15 cellular contexts compared by ENCODE assay signal in the genomic region with DNA sequence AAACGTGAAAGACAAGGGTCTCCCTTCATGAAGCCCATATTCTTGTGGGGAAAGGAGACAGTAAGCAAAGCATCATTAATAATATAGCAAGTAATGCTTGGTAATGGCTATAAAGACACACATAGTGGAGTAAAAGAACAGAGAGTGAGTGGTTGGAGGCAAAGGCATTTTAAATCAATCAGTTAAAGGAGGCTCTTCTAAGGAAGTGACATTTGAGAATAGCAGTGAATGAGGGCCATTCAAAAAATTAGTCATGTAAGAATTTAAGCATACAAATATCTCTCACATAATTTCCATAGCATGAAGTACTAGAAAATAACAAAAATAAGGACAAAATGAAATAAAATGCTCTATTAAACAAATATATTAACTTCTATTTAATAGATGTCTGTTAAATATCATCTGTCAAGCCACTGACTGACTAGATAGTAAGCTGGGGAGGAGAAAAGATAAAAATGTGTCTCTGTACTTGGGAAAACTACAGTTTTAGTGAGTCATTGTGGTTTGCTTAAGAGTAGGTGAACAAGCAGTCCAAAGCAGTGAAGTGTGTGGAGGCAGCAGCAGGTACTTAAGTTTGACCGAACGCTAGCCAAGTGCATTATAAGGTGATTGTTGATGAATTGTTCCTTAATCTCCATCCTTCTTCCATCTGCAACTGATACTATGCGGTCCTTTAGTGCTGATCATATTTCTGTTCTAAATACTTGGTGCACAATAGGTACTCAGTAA.
DNase-seq lines count a peak whose midpoint lies in the region; ATAC-seq, FAIRE-seq and TF ChIP-seq lines count a peak whose summit lies in the region.
"Had no signal": no experiment of that assay in that cellular context is flagged by ENCODE, and none has a peak within 500 bp of the region (broad histone marks: within the 10 kb centered on the region; RNA-seq: fewer than 3 reads in every experiment).

No MANE protein-coding gene starts in this region.

- H3F3A ChIP-seq in GM23338 (replicated peaks; ENCODE audit: low read depth) = no peaks in the 10 kb centered on the region

- FAIRE-seq in HTR-8/SVneo (lab: Jason Lieb, UNC) = no peak

- H2AFZ ChIP-seq in GM23338 = no peak overlapping the region
- H2AFZ ChIP-seq: parathyroid adenoma had no signal

- H3K36me3 Mint-ChIP-seq in GM23338 (ENCODE audit: low read depth) = no peaks in the 10 kb centered on the region
- no peaks in the 10 kb centered on the region for H3K36me3 Mint-ChIP-seq in stimulated activated effector memory CD8-positive, alpha-beta T cell treated with anti-CD3 and anti-CD28 coated beads, Interleukin-12 subunit alpha, Interleukin-12 subunit beta, amount 100 ng/mL, for 72 hours
- H3K36me3 Mint-ChIP-seq: brain had no signal

- H3K4me2 ChIP-seq in GM23338 = no peak overlapping the region
- H3K4me2 ChIP-seq: BLaER1 had no signal

- H3K36me3 ChIP-seq in GM23338 (ENCODE audit: insufficient read depth) = no peaks in the 10 kb centered on the region
- H3K36me3 ChIP-seq: BLaER1, MG63, WERI-Rb-1 had no signal

- H3K79me2 ChIP-seq in GM23338 (replicated peaks; ENCODE audit: insufficient read depth) = no peaks in the 10 kb centered on the region

- no peaks in the 10 kb centered on the region for H3K4me1 ChIP-seq in GM23338 (ENCODE audit: insufficient read depth)
- H3K4me1 ChIP-seq: BLaER1 had no signal

- no peaks in the 10 kb centered on the region for H4K20me1 ChIP-seq in GM23338 (replicated peaks; ENCODE audit: insufficient read depth)
- H4K20me1 ChIP-seq: BLaER1 had no signal

- peaks cover 2% of the 10 kb centered on the region; the same call in 1 of the 3 replicates for H3K4me1 Mint-ChIP-seq in GM23338
- no peaks in the 10 kb centered on the region for H3K4me1 Mint-ChIP-seq in stimulated activated effector memory CD8-positive, alpha-beta T cell treated with anti-CD3 and anti-CD28 coated beads, Interleukin-12 subunit alpha, Interleukin-12 subunit beta, amount 100 ng/mL, for 72 hours

- no peaks in the 10 kb centered on the region for H3K9me3 Mint-ChIP-seq in GM23338
- H3K9me3 Mint-ChIP-seq in stimulated activated effector memory CD8-positive, alpha-beta T cell treated with anti-CD3 and anti-CD28 coated beads, Interleukin-12 subunit alpha, Interleukin-12 subunit beta, amount 100 ng/mL, for 72 hours = no peaks in the 10 kb centered on the region
- H3K9me3 Mint-ChIP-seq: brain had no signal

- TF ChIP-seq CTCF in GM23338 (conservative IDR thresholded peaks at IDR 0.05; ENCODE audit: low read depth in 2 of 2) (no peak), epithelial cell of esophagus (IDR thresholded peaks at IDR 0.05; ENCODE audit: insufficient read depth, low read depth, low read length, missing control alignments) (no peak), omental fat pad (IDR thresholded peaks at IDR 0.05) (no peak)

- DNase-seq in GM23338 (ENCODE audit: low spot score) (no peak), NCI-H524 (lab: John Stamatoyannopoulos, UW) (peak; percentile 4 to 68), epithelial cell of esophagus (ENCODE audit: low read depth) (peak; percentile 61), omental fat pad (ENCODE audit: low spot score) (no peak), putamen (ENCODE audit: low spot score) (no peak), HTR-8/SVneo (ENCODE audit: insufficient read length, low spot score) (no peak)
- DNase-seq in stimulated activated effector memory CD8-positive, alpha-beta T cell treated with anti-CD3 and anti-CD28 coated beads, Interleukin-12 subunit alpha, Interleukin-12 subunit beta, amount 100 ng/mL, for 72 hours (ENCODE audit: low spot score in 2 of 2) = no peak
- DNase-seq: EL; MG63; NCI-H2171; stimulated activated CD4-positive, alpha-beta T cell treated with anti-CD3 and anti-CD28 coated beads, Interleukin-15, amount 100 ng/mL, for 24 hours; WERI-Rb-1 had no signal

- no peaks in the 10 kb centered on the region for H3K9me2 ChIP-seq in GM23338 (ENCODE audit: insufficient read depth)

- H3K4me3 ChIP-seq in GM23338 (no peak overlapping the region), epithelial cell of esophagus (ENCODE audit: low read length) (no peak overlapping the region)
- H3K4me3 ChIP-seq: BLaER1, MG63 had no signal

- H3K27me3 Mint-ChIP-seq in GM23338 (ENCODE audit: insufficient read depth, low read depth, poor library complexity) = no peaks in the 10 kb centered on the region
- H3K27me3 Mint-ChIP-seq: brain had no signal

- no peaks in the 10 kb centered on the region for H3K27me3 ChIP-seq in GM23338 (ENCODE audit: insufficient read depth)
- H3K27me3 ChIP-seq: BLaER1, MG63 had no signal

- H3K4me3 Mint-ChIP-seq in GM23338 = no peak overlapping the region
- H3K4me3 Mint-ChIP-seq in stimulated activated effector memory CD8-positive, alpha-beta T cell treated with anti-CD3 and anti-CD28 coated beads, Interleukin-12 subunit alpha, Interleukin-12 subunit beta, amount 100 ng/mL, for 72 hours = no peak overlapping the region
- H3K4me3 Mint-ChIP-seq: brain had no signal

- ATAC-seq in GM23338 = no peak
- peak; percentile 83 for ATAC-seq in omental fat pad (ENCODE audit: low FRiP score)
- no peak for ATAC-seq in stimulated activated effector memory CD8-positive, alpha-beta T cell treated with anti-CD3 and anti-CD28 coated beads, Interleukin-12 subunit alpha, Interleukin-12 subunit beta, amount 100 ng/mL, for 72 hours

- H3K27ac Mint-ChIP-seq in GM23338 = 0 out of 2 replicates have a peak overlapping the region, but pooled peaks have one; percentile 62
- no peak overlapping the region for H3K27ac Mint-ChIP-seq in stimulated activated effector memory CD8-positive, alpha-beta T cell treated with anti-CD3 and anti-CD28 coated beads, Interleukin-12 subunit alpha, Interleukin-12 subunit beta, amount 100 ng/mL, for 72 hours

- H3K27ac ChIP-seq in GM23338 (ENCODE audit: low read depth) = no peak overlapping the region
- H3K27ac ChIP-seq: BLaER1, parathyroid adenoma, WERI-Rb-1 had no signal

TF ChIP-seq in GM23338, 12 proteins besides CTCF, POLR2A, EP300 and RAD21:
- TF ChIP-seq ZNF114 (CRISPR knock-in tag; IDR thresholded peaks at IDR 0.05) (no peak), NANOG (IDR thresholded peaks at IDR 0.05; ENCODE audit: borderline replicate concordance) (no peak), JUNB (IDR thresholded peaks at IDR 0.05; ENCODE audit: unreplicated experiment) (no peak)
- TF ChIP-seq, protein P1, sequence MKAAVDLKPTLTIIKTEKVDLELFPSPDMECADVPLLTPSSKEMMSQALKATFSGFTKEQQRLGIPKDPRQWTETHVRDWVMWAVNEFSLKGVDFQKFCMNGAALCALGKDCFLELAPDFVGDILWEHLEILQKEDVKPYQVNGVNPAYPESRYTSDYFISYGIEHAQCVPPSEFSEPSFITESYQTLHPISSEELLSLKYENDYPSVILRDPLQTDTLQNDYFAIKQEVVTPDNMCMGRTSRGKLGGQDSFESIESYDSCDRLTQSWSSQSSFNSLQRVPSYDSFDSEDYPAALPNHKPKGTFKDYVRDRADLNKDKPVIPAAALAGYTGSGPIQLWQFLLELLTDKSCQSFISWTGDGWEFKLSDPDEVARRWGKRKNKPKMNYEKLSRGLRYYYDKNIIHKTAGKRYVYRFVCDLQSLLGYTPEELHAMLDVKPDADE (IDR thresholded peaks at IDR 0.05) = no peak

Comparison
In these comparisons a context has a peak if more than half of its experiments do, and no peak if none do; other contexts are left out.
1. DNase-seq: peak in NCI-H524 (2 of 2) and epithelial cell of esophagus (single experiment); none in GM23338 (single experiment), omental fat pad (single experiment), putamen (single experiment), HTR-8/SVneo (single experiment) and stimulated activated effector memory CD8-positive, alpha-beta T cell treated with anti-CD3 and anti-CD28 coated beads, Interleukin-12 subunit alpha, Interleukin-12 subunit beta, amount 100 ng/mL, for 72 hours (0 of 2).